Comparison of ENCODE assay signal across 28 cellular contexts in genomic region chr1:19852036-19852435, GRCh38. TPM values are rescaled to one million over a fixed set of nuclear protein-coding genes. Genes with fewer than 3 reads are reported as not detected.
DNase-seq lines count a peak whose midpoint lies in the region; ATAC-seq and TF ChIP-seq lines count a peak whose summit lies in the region.
"Had no signal": no experiment of that assay in that cellular context is flagged by ENCODE, and none has a peak within 500 bp of the region (broad histone marks: within the 10 kb centered on the region; RNA-seq: fewer than 3 reads in every experiment).

No MANE protein-coding gene starts in this region.

- no peak for ATAC-seq in HG03280 (IDR thresholded peaks at IDR 0.05; ENCODE audit: unreplicated experiment)
- ATAC-seq: HepG2, K562, PC-3 had no signal

- H3K9me3 Mint-ChIP-seq in activated T-cell treated with anti-CD3 and anti-CD28 coated beads, Interleukin-2, amount 50 U/mL, for 24 hours, result no peaks in the 10 kb centered on the region

- H3K4me3 Mint-ChIP-seq in activated T-cell treated with anti-CD3 and anti-CD28 coated beads, Interleukin-2, amount 50 U/mL, for 24 hours, result no peak overlapping the region

- H3K27me3 Mint-ChIP-seq in activated T-cell treated with anti-CD3 and anti-CD28 coated beads, Interleukin-2, amount 50 U/mL, for 24 hours, result peaks cover 6% of the 10 kb centered on the region

- H3K4me1 Mint-ChIP-seq in activated T-cell treated with anti-CD3 and anti-CD28 coated beads, Interleukin-2, amount 50 U/mL, for 24 hours (ENCODE audit: low read depth), result no peaks in the 10 kb centered on the region

- H3K27ac Mint-ChIP-seq in activated T-cell treated with anti-CD3 and anti-CD28 coated beads, Interleukin-2, amount 50 U/mL, for 24 hours, result no peak overlapping the region

- DNase-seq in M059J (ENCODE audit: low read depth) (peak; percentile 22), choroid plexus epithelial cell (ENCODE audit: low read depth) (peak; percentile 16), myocyte (ENCODE audit: low read depth) (peak; percentile 43), amygdala (lab: John Stamatoyannopoulos, UW) (no peak), dermis blood vessel endothelial cell (no peak)
- no peak for DNase-seq in activated T-cell treated with anti-CD3 and anti-CD28 coated beads, Interleukin-2, amount 50 U/mL, for 24 hours
- DNase-seq: Calu3, DMS79 treated with DMSO at 0.1 percent for 48 hours, GF-D8, GM23248, H7, Kasumi-1, MV-4-11, NCI-H1105 treated with DMSO at 0.1 percent for 48 hours, NCI-H146, NCI-H1930, NCI-H2107, NCI-H524 treated with DMSO at 0.1 percent for 48 hours, NCI-H774, PC-3, SK-N-SH had no signal

- no peaks in the 10 kb centered on the region for H3K36me3 Mint-ChIP-seq in activated T-cell treated with anti-CD3 and anti-CD28 coated beads, Interleukin-2, amount 50 U/mL, for 24 hours (ENCODE audit: low read depth)

- no peak overlapping the region for H3K4me3 ChIP-seq in choroid plexus epithelial cell (ENCODE audit: low read depth, low read length)
- H3K4me3 ChIP-seq: GM23248, K562 had no signal

- TF ChIP-seq CTCF in choroid plexus epithelial cell (conservative IDR thresholded peaks at IDR 0.05; ENCODE audit: low read depth, low read length), result no peak

RNA-seq across cellular contexts. Expression of gene OTUD3, which starts 30.2 kb away (rescaled TPM):
- total RNA-seq in M059J (2014; rRNA removed; shearing (Covaris generic)), result 1.6 and 3.5 TPM in 2 replicates
- 10.6 and 12.5 TPM in 2 replicates for total RNA-seq in myocyte
- 5.0 TPM for polyA plus RNA-seq in myocyte (2012)
- 3.9 and 4.0 TPM in 2 replicates for total RNA-seq in dermis blood vessel endothelial cell

RNA-seq across cellular contexts. Expression of gene RNF186, which starts 37.0 kb away (rescaled TPM):
- total RNA-seq in M059J (2014; rRNA removed; shearing (Covaris generic)), result not detected in 2 replicates
- total RNA-seq in myocyte (not detected in 2 replicates), dermis blood vessel endothelial cell (not detected in 2 replicates)
- polyA plus RNA-seq in myocyte (2012), result 0.08 TPM
- total RNA-seq: A673, Calu3, GM23248, H7, HT1080, K562, MCF 10A had no signal
- polyA plus RNA-seq: BJ, GM23248, K562, SK-N-SH had no signal

RNA-seq across cellular contexts. Expression of gene TMCO4, which starts 52.3 kb away (rescaled TPM):
- 25.0 and 39.8 TPM in 2 replicates for total RNA-seq in M059J (2014; rRNA removed; shearing (Covaris generic))
- total RNA-seq in myocyte, result 11.0 and 15.8 TPM in 2 replicates
- polyA plus RNA-seq in myocyte (2012), result 7.9 TPM
- 10.6 and 11.4 TPM in 2 replicates for total RNA-seq in dermis blood vessel endothelial cell

Comparison
In these comparisons a context has a peak if more than half of its experiments do, and no peak if none do; other contexts are left out.
1. DNase-seq: peak in M059J (single experiment), choroid plexus epithelial cell (single experiment) and myocyte (single experiment); none in activated T-cell treated with anti-CD3 and anti-CD28 coated beads, Interleukin-2, amount 50 U/mL, for 24 hours (single experiment), amygdala (0 of 56) and dermis blood vessel endothelial cell (single experiment).